Comparison of ENCODE assay signal across 9 cellular contexts in the genomic region with DNA sequence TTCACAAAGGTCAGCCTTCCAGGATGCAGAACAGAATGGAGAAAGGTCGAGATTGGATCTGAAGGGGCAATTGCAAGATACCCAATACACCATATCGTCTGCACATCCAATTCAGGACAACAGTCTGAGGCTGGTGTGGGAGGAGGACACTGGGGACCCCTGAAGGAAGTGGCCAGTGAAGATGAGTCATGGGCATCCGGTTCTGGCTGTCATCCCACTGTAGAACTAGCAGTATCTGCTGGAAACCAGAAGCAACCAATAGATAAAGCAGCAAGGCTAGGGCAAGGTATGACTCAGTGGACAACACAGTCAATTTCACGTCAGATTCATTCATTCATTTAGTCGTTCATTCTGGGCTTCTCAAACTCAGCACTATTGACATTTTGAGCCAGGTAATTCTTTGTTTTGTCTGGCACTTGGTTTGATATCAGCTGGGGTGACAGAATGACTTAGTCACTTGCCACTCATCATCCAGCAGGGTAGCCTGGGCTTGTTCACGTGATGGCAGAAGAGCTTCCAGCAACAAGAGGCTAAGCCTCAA. TPM values are rescaled to one million over a fixed set of nuclear protein-coding genes. Genes with fewer than 3 reads are reported as not detected.
A peak's percentile ranks its signal among the peaks of the same experiment; 100 is the strongest.
DNase-seq lines count a peak whose midpoint lies in the region; ATAC-seq and TF ChIP-seq lines count a peak whose summit lies in the region.
"Had no signal": no experiment of that assay in that cellular context is flagged by ENCODE, and none has a peak within 500 bp of the region (broad histone marks: within the 10 kb centered on the region; RNA-seq: fewer than 3 reads in every experiment).

No MANE protein-coding gene starts in this region.

- no peak overlapping the region for H3K27ac Mint-ChIP-seq in activated CD4-positive, alpha-beta T cell treated with anti-CD3 and anti-CD28 coated beads for 36 hours
- H3K27ac Mint-ChIP-seq in immature natural killer cell, result no peak overlapping the region

- TF ChIP-seq POLR2A in NB4 (IDR thresholded peaks at IDR 0.05; ENCODE audit: extremely low read depth, insufficient read length), result no peak

- peak; percentile 16 for DNase-seq in activated CD4-positive, alpha-beta T cell treated with anti-CD3 and anti-CD28 coated beads for 36 hours
- no peak for DNase-seq in activated CD4-positive, alpha-beta T cell treated with anti-CD3 and anti-CD28 coated beads, Interleukin-2, amount 50 U/mL, for 48 hours
- DNase-seq in NB4 (ENCODE audit: low read depth), result peak; percentile 68
- DNase-seq in activated gamma-delta T cell treated with anti-CD3 and anti-CD28 coated beads, Interleukin-2, amount 50 U/mL, for 16 hours (ENCODE audit: low read depth), result peak; percentile 22
- DNase-seq in lung microvascular endothelial cell (ENCODE audit: low read depth in 2 of 2), result peak; percentile 64 to 81
- DNase-seq in HEK293T (ENCODE audit: extremely low spot score), result no peak
- DNase-seq in immature natural killer cell, result no peak
- DNase-seq: small intestine had no signal

- intact Hi-C loops in activated CD4-positive, alpha-beta T cell treated with anti-CD3 and anti-CD28 coated beads for 36 hours (cut with DNase I, micrococcal nuclease), result loop anchor here in 1 of 2 experiments (5.0 kb wide), 1 partner anchor 32 kb away; the partner anchor contains the start of gene SHLD1

- no peak for TF ChIP-seq CTCF in NB4 (IDR thresholded peaks at IDR 0.05; ENCODE audit: low read depth, low read length)

- H3K9me3 Mint-ChIP-seq in activated CD4-positive, alpha-beta T cell treated with anti-CD3 and anti-CD28 coated beads for 36 hours (ENCODE audit: low read depth), result peaks cover 2% of the 10 kb centered on the region
- H3K9me3 Mint-ChIP-seq in immature natural killer cell, result no peaks in the 10 kb centered on the region

- H3K27me3 Mint-ChIP-seq in activated CD4-positive, alpha-beta T cell treated with anti-CD3 and anti-CD28 coated beads for 36 hours, result no peaks in the 10 kb centered on the region
- H3K27me3 Mint-ChIP-seq in immature natural killer cell (ENCODE audit: low read depth in 3 of 3), result peaks cover 1 to 8% (median 4%) of the 10 kb centered on the region in 3 donors

- no peak overlapping the region for H3K4me3 Mint-ChIP-seq in activated CD4-positive, alpha-beta T cell treated with anti-CD3 and anti-CD28 coated beads for 36 hours
- no peak overlapping the region for H3K4me3 Mint-ChIP-seq in immature natural killer cell

- peak; percentile 65 for ATAC-seq in activated CD4-positive, alpha-beta T cell treated with anti-CD3 and anti-CD28 coated beads for 36 hours
- no peak for ATAC-seq in HG03469 (IDR thresholded peaks at IDR 0.05; ENCODE audit: unreplicated experiment)

- POLR2A ChIA-PET in activated CD4-positive, alpha-beta T cell treated with anti-CD3 and anti-CD28 coated beads for 36 hours (lab: Charles Lee), result no interaction called here
- POLR2A ChIA-PET in HEK293T (lab: Yijun Ruan, JAX), result no interaction called here

- H3K4me1 Mint-ChIP-seq in activated CD4-positive, alpha-beta T cell treated with anti-CD3 and anti-CD28 coated beads for 36 hours, result peaks cover 30% of the 10 kb centered on the region
- H3K4me1 Mint-ChIP-seq in immature natural killer cell, result peaks cover 2 to 3% of the 10 kb centered on the region in 2 donors

- peaks cover 3% of the 10 kb centered on the region for H3K36me3 Mint-ChIP-seq in activated CD4-positive, alpha-beta T cell treated with anti-CD3 and anti-CD28 coated beads for 36 hours (ENCODE audit: low read depth)
- peaks cover 0 to 3% (median 0%) of the 10 kb centered on the region in 3 donors for H3K36me3 Mint-ChIP-seq in immature natural killer cell

- CTCF ChIA-PET in activated CD4-positive, alpha-beta T cell treated with anti-CD3 and anti-CD28 coated beads for 36 hours (lab: Charles Lee), result interaction anchor here (0.6 to 1.4 kb wide), 2 partner anchors 15 to 18 kb away, joined by 3 to 4 read pairs; no protein-coding TSS in a partner anchor
- CTCF ChIA-PET in HEK293T (lab: Yijun Ruan, JAX), result no interaction called here

- no peak overlapping the region for H3K4me3 ChIP-seq in NB4 (ENCODE audit: low read depth, low read length)

TF ChIP-seq in HEK293T, 16 proteins besides CTCF, POLR2A, EP300 and RAD21:
- TF ChIP-seq L3MBTL2 (conservative IDR thresholded peaks at IDR 0.05) (no peak), LEF1 (IDR thresholded peaks at IDR 0.05; ENCODE audit: borderline replicate concordance) (no peak), SUZ12 (IDR thresholded peaks at IDR 0.05) (no peak), TARDBP (IDR thresholded peaks at IDR 0.05) (no peak), FOXA1 (IDR thresholded peaks at IDR 0.05) (no peak), ZNF384 (IDR thresholded peaks at IDR 0.05) (no peak), BHLHE40 (IDR thresholded peaks at IDR 0.05; ENCODE audit: borderline replicate concordance) (no peak), HDGF (IDR thresholded peaks at IDR 0.05; ENCODE audit: borderline replicate concordance) (no peak), FOXM1 (IDR thresholded peaks at IDR 0.05; ENCODE audit: borderline replicate concordance) (no peak), ARNT (IDR thresholded peaks at IDR 0.05) (no peak), SP1 (IDR thresholded peaks at IDR 0.05) (no peak), NFRKB (IDR thresholded peaks at IDR 0.05) (no peak), CTBP1 (IDR thresholded peaks at IDR 0.05; ENCODE audit: borderline replicate concordance) (no peak), FOXK2 (IDR thresholded peaks at IDR 0.05) (no peak), ELF4 (IDR thresholded peaks at IDR 0.05) (no peak)
- TF ChIP-seq, protein P1, sequence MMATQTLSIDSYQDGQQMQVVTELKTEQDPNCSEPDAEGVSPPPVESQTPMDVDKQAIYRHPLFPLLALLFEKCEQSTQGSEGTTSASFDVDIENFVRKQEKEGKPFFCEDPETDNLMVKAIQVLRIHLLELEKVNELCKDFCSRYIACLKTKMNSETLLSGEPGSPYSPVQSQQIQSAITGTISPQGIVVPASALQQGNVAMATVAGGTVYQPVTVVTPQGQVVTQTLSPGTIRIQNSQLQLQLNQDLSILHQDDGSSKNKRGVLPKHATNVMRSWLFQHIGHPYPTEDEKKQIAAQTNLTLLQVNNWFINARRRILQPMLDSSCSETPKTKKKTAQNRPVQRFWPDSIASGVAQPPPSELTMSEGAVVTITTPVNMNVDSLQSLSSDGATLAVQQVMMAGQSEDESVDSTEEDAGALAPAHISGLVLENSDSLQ (IDR thresholded peaks at IDR 0.05), result no peak

RNA-seq across cellular contexts. Expression of gene SHLD1, which starts 30.3 kb away (rescaled TPM):
- total RNA-seq in activated CD4-positive, alpha-beta T cell treated with anti-CD3 and anti-CD28 coated beads for 36 hours, result 10 to 100 TPM; 10.4 to 10.5 TPM
- 2.2 and 2.6 TPM in 2 replicates for total RNA-seq in lung microvascular endothelial cell
- polyA plus RNA-seq in immature natural killer cell, result 10 to 100 TPM; 22.1 to 29.9 (median 27.0) TPM

Comparison
In these comparisons a context has a peak if more than half of its experiments do, and no peak if none do; other contexts are left out.
1. DNase-seq: peak in activated CD4-positive, alpha-beta T cell treated with anti-CD3 and anti-CD28 coated beads for 36 hours (single experiment), NB4 (single experiment), activated gamma-delta T cell treated with anti-CD3 and anti-CD28 coated beads, Interleukin-2, amount 50 U/mL, for 16 hours (single experiment) and lung microvascular endothelial cell (2 of 2); none in activated CD4-positive, alpha-beta T cell treated with anti-CD3 and anti-CD28 coated beads, Interleukin-2, amount 50 U/mL, for 48 hours (0 of 2), HEK293T (single experiment) and immature natural killer cell (0 of 3).